Comparison of ENCODE assay signal across 1 cellular context in genomic region chr6:35342258-35343091, GRCh38.
A peak's percentile ranks its signal among the peaks of the same experiment; 100 is the strongest.
TF ChIP-seq lines count a peak whose summit lies in the region.

PPARD (plus strand) TSS chr6:35342558; CDS start chr6:35411088, 68,530 bp downstream.

TF ChIP-seq in K562, 482 proteins besides CTCF, POLR2A, EP300 and RAD21 (continued from another document and continues in another):
- TF ChIP-seq, protein P1, sequence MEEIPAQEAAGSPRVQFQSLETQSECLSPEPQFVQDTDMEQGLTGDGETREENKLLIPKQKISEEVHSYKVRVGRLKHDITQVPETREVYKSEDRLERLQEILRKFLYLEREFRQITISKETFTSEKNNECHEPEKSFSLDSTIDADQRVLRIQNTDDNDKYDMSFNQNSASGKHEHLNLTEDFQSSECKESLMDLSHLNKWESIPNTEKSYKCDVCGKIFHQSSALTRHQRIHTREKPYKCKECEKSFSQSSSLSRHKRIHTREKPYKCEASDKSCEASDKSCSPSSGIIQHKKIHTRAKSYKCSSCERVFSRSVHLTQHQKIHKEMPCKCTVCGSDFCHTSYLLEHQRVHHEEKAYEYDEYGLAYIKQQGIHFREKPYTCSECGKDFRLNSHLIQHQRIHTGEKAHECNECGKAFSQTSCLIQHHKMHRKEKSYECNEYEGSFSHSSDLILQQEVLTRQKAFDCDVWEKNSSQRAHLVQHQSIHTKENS (CRISPR knock-in tag; IDR thresholded peaks at IDR 0.05) = no peak
- TF ChIP-seq CBX2 (IDR thresholded peaks at IDR 0.05; ENCODE audit: insufficient read depth, low read length, poor library complexity, severe bottlenecking) (no peak), HDAC8 (tag; IDR thresholded peaks at IDR 0.05) (no peak), IRF1 (CRISPR knock-in tag; IDR thresholded peaks at IDR 0.05; ENCODE audit: borderline replicate concordance) (no peak), TAF9B (IDR thresholded peaks at IDR 0.05; ENCODE audit: partially characterized antibody) (no peak), PURB (CRISPR knock-in tag; IDR thresholded peaks at IDR 0.05; ENCODE audit: low read depth) (no peak), GTF2A2 (tag; IDR thresholded peaks at IDR 0.05) (peak; percentile 47; the same call in 1 of the 2 replicates), EGR1 (conservative IDR thresholded peaks at IDR 0.05) (peak; percentile 97), GTF2F1 (IDR thresholded peaks at IDR 0.05; ENCODE audit: low read depth, low read length) (peak; percentile 48; the same call in 1 of the 2 replicates), BCL6 (CRISPR knock-in tag; IDR thresholded peaks at IDR 0.05) (no peak), ZNF143 (CRISPR knock-in tag; IDR thresholded peaks at IDR 0.05) (peak; percentile 37; the same call in 1 of the 2 replicates), SNIP1 (IDR thresholded peaks at IDR 0.05; ENCODE audit: low read depth) (no peak), HEY1 (CRISPR knock-in tag; IDR thresholded peaks at IDR 0.05; ENCODE audit: borderline replicate concordance) (no peak), ZFP36 (IDR thresholded peaks at IDR 0.05; ENCODE audit: low read depth, low read length, partially characterized antibody) (no peak), PTRF (tag; IDR thresholded peaks at IDR 0.05) (no peak), DEAF1 (CRISPR knock-in tag; IDR thresholded peaks at IDR 0.05) (peak; percentile 100), XRCC5 (IDR thresholded peaks at IDR 0.05; ENCODE audit: low read depth, low read length) (peak; percentile 88), HCFC1 (IDR thresholded peaks at IDR 0.05; ENCODE audit: low read depth, low read length) (peak; percentile 46; the same call in 1 of the 2 replicates), CBFB (CRISPR knock-in tag; IDR thresholded peaks at IDR 0.05) (no peak), CEBPZ (IDR thresholded peaks at IDR 0.05; ENCODE audit: borderline replicate concordance, low read depth, low read length) (0 out of 2 replicates have a peak, but pooled peaks have one; percentile 5), OTX1 (CRISPR knock-in tag; IDR thresholded peaks at IDR 0.05) (no peak), RBM22 (IDR thresholded peaks at IDR 0.05; ENCODE audit: low read depth, low read length, poor library complexity, severe bottlenecking) (no peak), ZC3H4 (CRISPR knock-in tag; IDR thresholded peaks at IDR 0.05; ENCODE audit: borderline replicate concordance) (no peak), BRF1 (IDR thresholded peaks at IDR 0.05; ENCODE audit: borderline replicate concordance, extremely low read depth, insufficient read length) (no peak), ZBTB17 (CRISPR knock-in tag; IDR thresholded peaks at IDR 0.05) (no peak), NFE2L1 (tag; IDR thresholded peaks at IDR 0.05; ENCODE audit: borderline replicate concordance, low read depth) (no peak), KLF10 (CRISPR knock-in tag; IDR thresholded peaks at IDR 0.05) (no peak), KHSRP (IDR thresholded peaks at IDR 0.05) (no peak), ELF1 (tag; IDR thresholded peaks at IDR 0.05) (peak; percentile 64; the same call in 1 of the 2 replicates), NCOA2 (IDR thresholded peaks at IDR 0.05; ENCODE audit: partially characterized antibody in 2 of 2) (no peak), ETV5 (CRISPR knock-in tag; IDR thresholded peaks at IDR 0.05; ENCODE audit: low read depth) (peak; percentile 81; the same call in 1 of the 2 replicates), ZNF717 (CRISPR knock-in tag; IDR thresholded peaks at IDR 0.05) (no peak), ZNF282 (CRISPR knock-in tag; IDR thresholded peaks at IDR 0.05) (peak; percentile 41; the same call in 1 of the 2 replicates), SNRNP70 (optimal IDR thresholded peaks at IDR 0.05; ENCODE audit: low read depth, low read length) (no peak), KAT7 (CRISPR knock-in tag; IDR thresholded peaks at IDR 0.05; ENCODE audit: borderline replicate concordance) (no peak; the same call in 1 of the 2 replicates), ZBTB2 (IDR thresholded peaks at IDR 0.05) (no peak), TCF3 (CRISPR knock-in tag; IDR thresholded peaks at IDR 0.05) (peak; percentile 39; the same call in 1 of the 2 replicates), NFIX (CRISPR knock-in tag; IDR thresholded peaks at IDR 0.05; ENCODE audit: low read depth) (no peak), ILF3 (IDR thresholded peaks at IDR 0.05; ENCODE audit: borderline replicate concordance) (no peak), HLTF (IDR thresholded peaks at IDR 0.05) (no peak), SP2 (IDR thresholded peaks at IDR 0.05; ENCODE audit: extremely low read depth, low read depth, low read length, poor library complexity, severe bottlenecking) (no peak), SIN3A (IDR thresholded peaks at IDR 0.05; ENCODE audit: borderline replicate concordance in 2 of 2, control insufficient read depth in 1 of 2, low read depth in 2 of 2, low read length in 2 of 2) (peak; percentile 49 to 54; a peak in 2 of 4 replicates)
- TF ChIP-seq, protein P2, sequence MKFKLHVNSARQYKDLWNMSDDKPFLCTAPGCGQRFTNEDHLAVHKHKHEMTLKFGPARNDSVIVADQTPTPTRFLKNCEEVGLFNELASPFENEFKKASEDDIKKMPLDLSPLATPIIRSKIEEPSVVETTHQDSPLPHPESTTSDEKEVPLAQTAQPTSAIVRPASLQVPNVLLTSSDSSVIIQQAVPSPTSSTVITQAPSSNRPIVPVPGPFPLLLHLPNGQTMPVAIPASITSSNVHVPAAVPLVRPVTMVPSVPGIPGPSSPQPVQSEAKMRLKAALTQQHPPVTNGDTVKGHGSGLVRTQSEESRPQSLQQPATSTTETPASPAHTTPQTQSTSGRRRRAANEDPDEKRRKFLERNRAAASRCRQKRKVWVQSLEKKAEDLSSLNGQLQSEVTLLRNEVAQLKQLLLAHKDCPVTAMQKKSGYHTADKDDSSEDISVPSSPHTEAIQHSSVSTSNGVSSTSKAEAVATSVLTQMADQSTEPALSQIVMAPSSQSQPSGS (CRISPR knock-in tag; IDR thresholded peaks at IDR 0.05) = peak; percentile 65
- TF ChIP-seq, protein P3, sequence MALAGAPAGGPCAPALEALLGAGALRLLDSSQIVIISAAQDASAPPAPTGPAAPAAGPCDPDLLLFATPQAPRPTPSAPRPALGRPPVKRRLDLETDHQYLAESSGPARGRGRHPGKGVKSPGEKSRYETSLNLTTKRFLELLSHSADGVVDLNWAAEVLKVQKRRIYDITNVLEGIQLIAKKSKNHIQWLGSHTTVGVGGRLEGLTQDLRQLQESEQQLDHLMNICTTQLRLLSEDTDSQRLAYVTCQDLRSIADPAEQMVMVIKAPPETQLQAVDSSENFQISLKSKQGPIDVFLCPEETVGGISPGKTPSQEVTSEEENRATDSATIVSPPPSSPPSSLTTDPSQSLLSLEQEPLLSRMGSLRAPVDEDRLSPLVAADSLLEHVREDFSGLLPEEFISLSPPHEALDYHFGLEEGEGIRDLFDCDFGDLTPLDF (CRISPR knock-in tag; IDR thresholded peaks at IDR 0.05) = no peak; the same call in 1 of the 2 replicates
- TF ChIP-seq, protein P4, sequence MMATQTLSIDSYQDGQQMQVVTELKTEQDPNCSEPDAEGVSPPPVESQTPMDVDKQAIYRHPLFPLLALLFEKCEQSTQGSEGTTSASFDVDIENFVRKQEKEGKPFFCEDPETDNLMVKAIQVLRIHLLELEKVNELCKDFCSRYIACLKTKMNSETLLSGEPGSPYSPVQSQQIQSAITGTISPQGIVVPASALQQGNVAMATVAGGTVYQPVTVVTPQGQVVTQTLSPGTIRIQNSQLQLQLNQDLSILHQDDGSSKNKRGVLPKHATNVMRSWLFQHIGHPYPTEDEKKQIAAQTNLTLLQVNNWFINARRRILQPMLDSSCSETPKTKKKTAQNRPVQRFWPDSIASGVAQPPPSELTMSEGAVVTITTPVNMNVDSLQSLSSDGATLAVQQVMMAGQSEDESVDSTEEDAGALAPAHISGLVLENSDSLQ (IDR thresholded peaks at IDR 0.05) = peak; percentile 80
- TF ChIP-seq, protein P5, sequence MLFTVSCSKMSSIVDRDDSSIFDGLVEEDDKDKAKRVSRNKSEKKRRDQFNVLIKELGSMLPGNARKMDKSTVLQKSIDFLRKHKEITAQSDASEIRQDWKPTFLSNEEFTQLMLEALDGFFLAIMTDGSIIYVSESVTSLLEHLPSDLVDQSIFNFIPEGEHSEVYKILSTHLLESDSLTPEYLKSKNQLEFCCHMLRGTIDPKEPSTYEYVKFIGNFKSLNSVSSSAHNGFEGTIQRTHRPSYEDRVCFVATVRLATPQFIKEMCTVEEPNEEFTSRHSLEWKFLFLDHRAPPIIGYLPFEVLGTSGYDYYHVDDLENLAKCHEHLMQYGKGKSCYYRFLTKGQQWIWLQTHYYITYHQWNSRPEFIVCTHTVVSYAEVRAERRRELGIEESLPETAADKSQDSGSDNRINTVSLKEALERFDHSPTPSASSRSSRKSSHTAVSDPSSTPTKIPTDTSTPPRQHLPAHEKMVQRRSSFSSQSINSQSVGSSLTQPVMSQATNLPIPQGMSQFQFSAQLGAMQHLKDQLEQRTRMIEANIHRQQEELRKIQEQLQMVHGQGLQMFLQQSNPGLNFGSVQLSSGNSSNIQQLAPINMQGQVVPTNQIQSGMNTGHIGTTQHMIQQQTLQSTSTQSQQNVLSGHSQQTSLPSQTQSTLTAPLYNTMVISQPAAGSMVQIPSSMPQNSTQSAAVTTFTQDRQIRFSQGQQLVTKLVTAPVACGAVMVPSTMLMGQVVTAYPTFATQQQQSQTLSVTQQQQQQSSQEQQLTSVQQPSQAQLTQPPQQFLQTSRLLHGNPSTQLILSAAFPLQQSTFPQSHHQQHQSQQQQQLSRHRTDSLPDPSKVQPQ (CRISPR knock-in tag; IDR thresholded peaks at IDR 0.05; ENCODE audit: borderline replicate concordance) = no peak
- TF ChIP-seq, protein P6, sequence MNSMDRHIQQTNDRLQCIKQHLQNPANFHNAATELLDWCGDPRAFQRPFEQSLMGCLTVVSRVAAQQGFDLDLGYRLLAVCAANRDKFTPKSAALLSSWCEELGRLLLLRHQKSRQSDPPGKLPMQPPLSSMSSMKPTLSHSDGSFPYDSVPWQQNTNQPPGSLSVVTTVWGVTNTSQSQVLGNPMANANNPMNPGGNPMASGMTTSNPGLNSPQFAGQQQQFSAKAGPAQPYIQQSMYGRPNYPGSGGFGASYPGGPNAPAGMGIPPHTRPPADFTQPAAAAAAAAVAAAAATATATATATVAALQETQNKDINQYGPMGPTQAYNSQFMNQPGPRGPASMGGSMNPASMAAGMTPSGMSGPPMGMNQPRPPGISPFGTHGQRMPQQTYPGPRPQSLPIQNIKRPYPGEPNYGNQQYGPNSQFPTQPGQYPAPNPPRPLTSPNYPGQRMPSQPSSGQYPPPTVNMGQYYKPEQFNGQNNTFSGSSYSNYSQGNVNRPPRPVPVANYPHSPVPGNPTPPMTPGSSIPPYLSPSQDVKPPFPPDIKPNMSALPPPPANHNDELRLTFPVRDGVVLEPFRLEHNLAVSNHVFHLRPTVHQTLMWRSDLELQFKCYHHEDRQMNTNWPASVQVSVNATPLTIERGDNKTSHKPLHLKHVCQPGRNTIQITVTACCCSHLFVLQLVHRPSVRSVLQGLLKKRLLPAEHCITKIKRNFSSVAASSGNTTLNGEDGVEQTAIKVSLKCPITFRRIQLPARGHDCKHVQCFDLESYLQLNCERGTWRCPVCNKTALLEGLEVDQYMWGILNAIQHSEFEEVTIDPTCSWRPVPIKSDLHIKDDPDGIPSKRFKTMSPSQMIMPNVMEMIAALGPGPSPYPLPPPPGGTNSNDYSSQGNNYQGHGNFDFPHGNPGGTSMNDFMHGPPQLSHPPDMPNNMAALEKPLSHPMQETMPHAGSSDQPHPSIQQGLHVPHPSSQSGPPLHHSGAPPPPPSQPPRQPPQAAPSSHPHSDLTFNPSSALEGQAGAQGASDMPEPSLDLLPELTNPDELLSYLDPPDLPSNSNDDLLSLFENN (IDR thresholded peaks at IDR 0.05; ENCODE audit: low read depth in 2 of 2, low read length in 2 of 2) = no peak
